ENCODE assay signal across 11 cellular contexts in genomic region chr1:169680377-169681019, GRCh38. TPM values are rescaled to one million over a fixed set of nuclear protein-coding genes. Genes with fewer than 3 reads are reported as not detected.
A peak's percentile ranks its signal among the peaks of the same experiment; 100 is the strongest.
DNase-seq lines count a peak whose midpoint lies in the region; ATAC-seq and TF ChIP-seq lines count a peak whose summit lies in the region.
"Had no signal": no experiment of that assay in that cellular context is flagged by ENCODE, and none has a peak within 500 bp of the region (broad histone marks: within the 10 kb centered on the region; RNA-seq: fewer than 3 reads in every experiment).

No MANE protein-coding gene starts in this region.

- H3K9me3 Mint-ChIP-seq in activated B cell treated with CpG ODN at 0.5 μM for 24 hours, result no peaks in the 10 kb centered on the region

- DNase-seq in activated B cell treated with CpG ODN at 0.5 μM for 24 hours, result no peak
- DNase-seq in stimulated activated CD4-positive, alpha-beta T cell treated with anti-CD3 and anti-CD28 coated beads, Interleukin-15, amount 100 ng/mL, for 24 hours, result peak; percentile 82
- DNase-seq in erythroblast (lab: John Stamatoyannopoulos, UW), result no peak
- DNase-seq in OCI-M1 (lab: John Stamatoyannopoulos, UW), result no peak
- no peak for DNase-seq in NCI-H2227 treated with DMSO at 0.1 percent for 48 hours (lab: John Stamatoyannopoulos, UW)
- no peak for DNase-seq in NCI-H2081 treated with DMSO at 0.1 percent for 48 hours (lab: John Stamatoyannopoulos, UW)
- DNase-seq: amygdala, hippocampal formation had no signal

- H3K27me3 Mint-ChIP-seq in activated B cell treated with CpG ODN at 0.5 μM for 24 hours, result no peaks in the 10 kb centered on the region

- peaks cover 65% of the 10 kb centered on the region for H3K4me1 Mint-ChIP-seq in activated B cell treated with CpG ODN at 0.5 μM for 24 hours

- POLR2A ChIA-PET in activated B cell treated with CpG ODN at 0.5 μM for 24 hours (lab: Charles Lee), result interaction anchor here (1.0 to 6.3 kb wide), 11 partner anchors 10 to 313 kb away, joined by 3 to 119 read pairs (median 11); partner anchors contain the start of gene BLZF1

- H3K36me3 Mint-ChIP-seq in activated B cell treated with CpG ODN at 0.5 μM for 24 hours (ENCODE audit: low read depth), result no peaks in the 10 kb centered on the region

- no peak for TF ChIP-seq CTCF in activated B cell treated with CpG ODN at 0.5 μM for 24 hours (IDR thresholded peaks at IDR 0.05)

- TF ChIP-seq POLR2A in erythroblast (IDR thresholded peaks at IDR 0.05; ENCODE audit: low read length), result no peak

- intact Hi-C loops in activated B cell treated with CpG ODN at 0.5 μM for 24 hours (cut with micrococcal nuclease), result loop anchor here (1.0 kb wide), 1 partner anchor 13 kb away; no protein-coding TSS in a partner anchor

- ATAC-seq in GM18861 (IDR thresholded peaks at IDR 0.05; ENCODE audit: unreplicated experiment), result peak; percentile 59
- peak; percentile 72 for ATAC-seq in HG02571 (IDR thresholded peaks at IDR 0.05; ENCODE audit: unreplicated experiment)
- peak; percentile 84 for ATAC-seq in activated B cell treated with CpG ODN at 0.5 μM for 24 hours (ENCODE audit: low read depth)

- CTCF ChIA-PET in activated B cell treated with CpG ODN at 0.5 μM for 24 hours (lab: Charles Lee), result interaction anchor here (1.9 to 5.4 kb wide), 4 partner anchors 11 to 79 kb away, joined by 7 to 45 read pairs (median 18); no protein-coding TSS in a partner anchor

- peak overlapping the region; percentile 91 for H3K27ac Mint-ChIP-seq in activated B cell treated with CpG ODN at 0.5 μM for 24 hours

- H3K4me3 Mint-ChIP-seq in activated B cell treated with CpG ODN at 0.5 μM for 24 hours, result peak overlapping the region; percentile 57

RNA-seq across cellular contexts. Expression of gene SELL, which starts 30.9 kb away (rescaled TPM):
- total RNA-seq in activated B cell treated with CpG ODN at 0.5 μM for 24 hours, result 151 and 156 TPM in 2 replicates
- total RNA-seq: NCI-H460 had no signal

RNA-seq across cellular contexts. Expression of gene SELP, which starts 50.6 kb away (rescaled TPM):
- 0.27 and 0.60 TPM in 2 replicates for total RNA-seq in activated B cell treated with CpG ODN at 0.5 μM for 24 hours
- total RNA-seq: NCI-H460 had no signal

RNA-seq across cellular contexts. Expression of gene SELE, which starts 53.4 kb away (rescaled TPM):
- total RNA-seq in activated B cell treated with CpG ODN at 0.5 μM for 24 hours, result not detected in 2 replicates
- total RNA-seq: NCI-H460 had no signal
